ENCODE assay signal across 1 cellular context in genomic region chr2:96770451-96770850, GRCh38.
TF ChIP-seq lines count a peak whose summit lies in the region.

No MANE protein-coding gene starts in this region.

TF ChIP-seq in WTC11, 78 proteins besides CTCF, POLR2A, EP300 and RAD21 (continued from another document):
- TF ChIP-seq FOXP1 (CRISPR knock-in tag; IDR thresholded peaks at IDR 0.05; ENCODE audit: borderline replicate concordance) (no peak), E2F1 (CRISPR knock-in tag; IDR thresholded peaks at IDR 0.05) (no peak)
TF ChIP-seq in WTC11: peak in this region for 0.
